Comparison of ENCODE assay signal across 23 cellular contexts in the genomic region with DNA sequence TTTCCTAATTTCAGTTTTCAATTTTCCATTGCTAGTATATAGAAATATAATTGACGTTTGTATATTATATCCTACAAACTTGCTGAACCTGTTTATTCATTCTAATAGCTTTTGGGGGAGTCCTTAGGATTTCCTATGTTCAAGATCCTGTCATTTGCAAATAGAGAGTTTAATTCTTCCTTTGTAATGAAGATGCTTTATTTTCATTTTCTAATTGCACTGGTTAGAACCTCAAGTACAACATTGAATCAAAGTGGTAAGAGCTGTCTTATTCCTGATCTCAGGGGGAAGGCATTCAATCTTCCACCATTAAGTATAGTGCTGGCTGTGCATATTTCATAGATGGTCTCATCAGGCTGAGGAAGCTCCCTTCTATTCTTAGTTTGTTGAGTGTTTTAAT. TPM values are rescaled to one million over a fixed set of nuclear protein-coding genes. Genes with fewer than 3 reads are reported as not detected.
DNase-seq lines count a peak whose midpoint lies in the region; ATAC-seq, FAIRE-seq and TF ChIP-seq lines count a peak whose summit lies in the region.
"Had no signal": no experiment of that assay in that cellular context is flagged by ENCODE, and none has a peak within 500 bp of the region (broad histone marks: within the 10 kb centered on the region; RNA-seq: fewer than 3 reads in every experiment).

No MANE protein-coding gene starts in this region.

- H2BK12ac ChIP-seq in H1 (ENCODE audit: low read depth, low read length) = no peak overlapping the region

- no peak overlapping the region for H4K8ac ChIP-seq in H1 (ENCODE audit: extremely low read depth, insufficient read depth, low read length)

- POLR2A ChIA-PET in H1 (lab: Charles Lee; ENCODE audit: partially characterized antibody) = interaction anchor here (0.7 kb wide), 1 partner anchor 13 kb away, joined by 3 read pairs; no protein-coding TSS in a partner anchor

- no peak overlapping the region for H2AK5ac ChIP-seq in H1 (ENCODE audit: low read depth, low read length)

- no peak overlapping the region for H3K4ac ChIP-seq in H1 (replicated peaks; ENCODE audit: insufficient read length, low read depth, low read length)

- H3K23me2 ChIP-seq in H1 (ENCODE audit: low read depth, low read length) = 0 out of 2 replicates have a peak, but pooled peaks cover 2% of the 10 kb centered on the region

- no peak overlapping the region for H2BK5ac ChIP-seq in H1 (ENCODE audit: low read depth, low read length)

- H2BK120ac ChIP-seq in H1 (replicated peaks; ENCODE audit: low read depth, low read length) = no peak overlapping the region

- H3K36me3 ChIP-seq in HUES6 (ENCODE audit: control insufficient read depth, insufficient read depth, low read length) (no peaks in the 10 kb centered on the region), H1 (ENCODE audit: control insufficient read depth in 2 of 4, insufficient read depth in 4 of 4, low read length in 3 of 4) (no peaks in the 10 kb centered on the region; a peak in 1 of 8 replicates), sigmoid colon (no peaks in the 10 kb centered on the region)
- H3K36me3 ChIP-seq: BE2C had no signal

- H3K4me3 ChIP-seq in HUES6 (ENCODE audit: low read depth, low read length) (peak overlapping the region; percentile 7; the same call in 1 of the 2 replicates), H1 (ENCODE audit: extremely low read depth in 1 of 4, insufficient read depth in 2 of 4, low read depth in 3 of 4, low read length in 4 of 4) (peak overlapping the region in 1 of 4 experiments; percentile 37; a peak in 1 of 8 replicates), sigmoid colon (no peak overlapping the region)
- H3K4me3 ChIP-seq: GM12878, GM23248, K562 had no signal

- H3K79me1 ChIP-seq in H1 (ENCODE audit: low read depth, low read length) = no peaks in the 10 kb centered on the region

- no peak for TF ChIP-seq CTCF in H1 (IDR thresholded peaks at IDR 0.05; ENCODE audit: control extremely low read depth in 1 of 3, insufficient read depth in 1 of 3, low read depth in 1 of 3, low read length in 3 of 3)
- no peak for TF ChIP-seq CTCF in sigmoid colon (IDR thresholded peaks at IDR 0.05)

- H3K18ac ChIP-seq in H1 (ENCODE audit: extremely low read depth, low read length) = no peak overlapping the region

- no peaks in the 10 kb centered on the region for H3K9me3 ChIP-seq in HUES6 (ENCODE audit: control insufficient read depth, insufficient read depth, low read depth, low read length)
- peaks cover 0 to 2% of the 10 kb centered on the region in 2 experiments; a peak in 1 of 4 replicates for H3K9me3 ChIP-seq in H1 (ENCODE audit: insufficient read depth in 2 of 2, low read depth in 1 of 2, low read length in 1 of 2)
- peaks cover 0 to 3% (median 0%) of the 10 kb centered on the region in 4 donors for H3K9me3 ChIP-seq in sigmoid colon
- H3K9me3 ChIP-seq: BE2C had no signal

- no peak overlapping the region for H3K9ac ChIP-seq in HUES6 (ENCODE audit: low read length)
- no peak overlapping the region for H3K9ac ChIP-seq in H1 (replicated peaks in 1 of 4; ENCODE audit: extremely low read depth in 1 of 4, low read depth in 3 of 4, low read length in 3 of 4)
- H3K9ac ChIP-seq: GM23248 had no signal

- no peaks in the 10 kb centered on the region for H3K27me3 ChIP-seq in HUES6 (ENCODE audit: control insufficient read depth, insufficient read depth, low read length)
- H3K27me3 ChIP-seq in H1 (replicated peaks in 1 of 4; ENCODE audit: control insufficient read depth in 3 of 4, extremely low read depth in 1 of 4, insufficient read depth in 3 of 4, low read length in 3 of 4) = no peaks in the 10 kb centered on the region
- H3K27me3 ChIP-seq in sigmoid colon = no peaks in the 10 kb centered on the region
- H3K27me3 ChIP-seq: BE2C had no signal

- DNase-seq in H1 (ENCODE audit: low read depth in 1 of 2, low spot score in 2 of 2) (no peak), myocyte (ENCODE audit: low read depth) (peak; percentile 3), SHP77 (lab: John Stamatoyannopoulos, UW) (no peak), sigmoid colon (no peak)
- DNase-seq: ACHN; BE2C; C1 segment of cervical spinal cord; CD4-positive, CD25-positive, alpha-beta regulatory T cell; CD8-positive, alpha-beta memory T cell; COR-L47; DMS 273 treated with DMSO at 0.1 percent for 48 hours; DMS53; DND-41; EL; GM23248; H7; IMR-90 had no signal

- H2BK15ac ChIP-seq in H1 (ENCODE audit: low read length) = no peak overlapping the region

- H4K91ac ChIP-seq in H1 (replicated peaks; ENCODE audit: insufficient read length, low read length) = no peak overlapping the region

- CTCF ChIA-PET in H1 (lab: Charles Lee; ENCODE audit: partially characterized antibody) = no interaction called here

- no peak overlapping the region for H2AFZ ChIP-seq in H1 (ENCODE audit: low read length)
- H2AFZ ChIP-seq: GM23248 had no signal

- intact Hi-C loops in sigmoid colon (cut with DNase I) = no loop called here

- H3K4me1 ChIP-seq in HUES6 (ENCODE audit: control insufficient read depth, insufficient read depth, low read length) = peaks cover 66% of the 10 kb centered on the region
- H3K4me1 ChIP-seq in H1 (replicated peaks in 1 of 4; ENCODE audit: control insufficient read depth in 3 of 4, insufficient read depth in 4 of 4, low read length in 3 of 4) = peaks cover under 1 to 46% (median 15%) of the 10 kb centered on the region in 4 experiments; a peak in 6 of 7 replicates
- H3K4me1 ChIP-seq in sigmoid colon = no peaks in the 10 kb centered on the region
- H3K4me1 ChIP-seq: BE2C had no signal

- TF ChIP-seq RAD21 in H1 (IDR thresholded peaks at IDR 0.05 in 1 of 2, conservative IDR thresholded peaks at IDR 0.05 in 1 of 2; ENCODE audit: low read depth in 2 of 2, low read length in 2 of 2) = no peak

- H3K4me2 ChIP-seq in H1 (ENCODE audit: insufficient read depth in 1 of 2, low read depth in 2 of 2, low read length in 2 of 2) = peak overlapping the region; percentile 29 to 49; a peak in 2 of 4 replicates

- H3K14ac ChIP-seq in H1 (ENCODE audit: insufficient read length) = no peak overlapping the region

- no peaks in the 10 kb centered on the region for H4K20me1 ChIP-seq in H1 (replicated peaks in 1 of 2; ENCODE audit: control insufficient read depth in 1 of 2, insufficient read depth in 2 of 2, low read length in 2 of 2)

- H3K56ac ChIP-seq in H1 (replicated peaks; ENCODE audit: insufficient read length, low read depth, low read length) = no peak overlapping the region

- H2BK20ac ChIP-seq in H1 (ENCODE audit: low read length) = no peak overlapping the region

- 0% methylated on average over 1 of the region's 1 CpG; no CpG with 5 or more reads in 1 of the 2 experiments for WGBS in H1 (ENCODE audit: extremely low coverage in 1 of 2, insufficient coverage in 1 of 2, insufficient read length in 1 of 2, insufficient replicate concordance in 2 of 2, low coverage in 1 of 2, low lambda C conversion rate in 2 of 2, missing lambda C conversion rate in 1 of 2), 2 experiments
- 26 to 41% methylated on average over 1 of the region's 1 CpG for WGBS in sigmoid colon, 2 donors

- no peak for FAIRE-seq in H1 (lab: Jason Lieb, UNC)
- FAIRE-seq: GM12878, K562 had no signal

- H3K79me2 ChIP-seq in H1 (ENCODE audit: control insufficient read depth in 1 of 2, insufficient read depth in 2 of 2, low read length in 2 of 2) = no peaks in the 10 kb centered on the region

- no peak overlapping the region for H4K5ac ChIP-seq in H1 (ENCODE audit: insufficient read length, low read depth, low read length)

- no peak for TF ChIP-seq EP300 in H1 (IDR thresholded peaks at IDR 0.05; ENCODE audit: borderline replicate concordance in 1 of 2, low read depth in 2 of 2, low read length in 2 of 2)
- no peak for TF ChIP-seq EP300 in sigmoid colon (IDR thresholded peaks at IDR 0.05)

- ATAC-seq in GM21360 (IDR thresholded peaks at IDR 0.05; ENCODE audit: unreplicated experiment) = no peak
- no peak for ATAC-seq in GM21515 (IDR thresholded peaks at IDR 0.05; ENCODE audit: unreplicated experiment)
- ATAC-seq: GM12878, K562 had no signal

- no peak overlapping the region for H3K27ac ChIP-seq in HUES6 (ENCODE audit: low read depth, low read length)
- no peak overlapping the region for H3K27ac ChIP-seq in H1 (ENCODE audit: low read depth, low read length)
- H3K27ac ChIP-seq in sigmoid colon = no peak overlapping the region
- H3K27ac ChIP-seq: GM23248 had no signal

- H3K23ac ChIP-seq in H1 (ENCODE audit: insufficient read length) = no peak overlapping the region

- TF ChIP-seq POLR2A in H1 (IDR thresholded peaks at IDR 0.05; ENCODE audit: control extremely low read depth in 1 of 2, low read depth in 2 of 2, low read length in 2 of 2) = no peak
- TF ChIP-seq POLR2A in sigmoid colon (IDR thresholded peaks at IDR 0.05) = no peak

TF ChIP-seq in H1, 55 proteins besides CTCF, POLR2A, EP300 and RAD21:
- TF ChIP-seq SP4 (IDR thresholded peaks at IDR 0.05; ENCODE audit: low read length) = no peak
- no peak for TF ChIP-seq RXRA (IDR thresholded peaks at IDR 0.05; ENCODE audit: insufficient read depth, low read depth, low read length)
- TF ChIP-seq CBX8 (IDR thresholded peaks at IDR 0.05; ENCODE audit: borderline replicate concordance, low read depth, low read length) = no peak
- no peak for TF ChIP-seq FOSL1 (IDR thresholded peaks at IDR 0.05; ENCODE audit: insufficient read depth, low read depth, low read length)
- no peak for TF ChIP-seq EZH2 (IDR thresholded peaks at IDR 0.05; ENCODE audit: low read depth, low read length, severe bottlenecking)
- no peak for TF ChIP-seq NRF1 (IDR thresholded peaks at IDR 0.05; ENCODE audit: low read depth, low read length)
- no peak for TF ChIP-seq KDM1A (IDR thresholded peaks at IDR 0.05; ENCODE audit: borderline replicate concordance, low read length)

RNA-seq across cellular contexts. Expression of gene SLC24A2, which starts 15.6 kb away (rescaled TPM):
- total RNA-seq in H1 (2021; fragmentation: NEBNext Ultra II Directional; extraction: Animal tissue kit (Norgen Biotek cat#: 25700)) = 6.4 and 6.5 TPM in 2 replicates
- polyA plus RNA-seq in H1 (2011; rRNA removed) (2.2 and 2.8 TPM in 2 replicates), sigmoid colon (under 1 TPM in 1 of 3 donors, not detected in 2; 0.10 TPM)
- 2.4 TPM for polyA plus RNA-seq in H1 (2011; cell fraction: cytosol; rRNA removed)
- 5.3 TPM for polyA plus RNA-seq in H1 (2011; cell fraction: nucleus; rRNA removed)
- 1.9 to 2.4 TPM (median 2.3 TPM) in 4 replicates for polyA plus RNA-seq in H1 (2012, experiment 1 of 2)
- 0.20 TPM for polyA plus RNA-seq in H1 (2012, experiment 2 of 2)
- polyA plus RNA-seq in H1 (2013, experiment 1 of 2) = 4.0 TPM
- polyA plus RNA-seq in H1 (2013, experiment 2 of 2) = 4.3 TPM
- polyA minus RNA-seq in H1 (2011; rRNA and poly(A)+ RNA removed) = 21.5 and 28.2 TPM in 2 replicates
- 5.0 TPM for polyA minus RNA-seq in H1 (2011; cell fraction: cytosol; rRNA and poly(A)+ RNA removed)
- polyA minus RNA-seq in H1 (2011; cell fraction: nucleus; rRNA and poly(A)+ RNA removed) = 32.5 TPM
- total RNA-seq in myocyte (0.26 and 0.53 TPM in 2 replicates), sigmoid colon (under 1 TPM; 0.28 to 0.81 (median 0.51) TPM)
- polyA plus RNA-seq in myocyte (2012) = 0.97 TPM
- total RNA-seq: CD8-positive, alpha-beta memory T cell; G401; GM12878; GM23248; IMR-90 had no signal
- polyA plus RNA-seq: CD8-positive, alpha-beta memory T cell; GM12878; GM23248; IMR-90 had no signal
